In the genomic region with DNA sequence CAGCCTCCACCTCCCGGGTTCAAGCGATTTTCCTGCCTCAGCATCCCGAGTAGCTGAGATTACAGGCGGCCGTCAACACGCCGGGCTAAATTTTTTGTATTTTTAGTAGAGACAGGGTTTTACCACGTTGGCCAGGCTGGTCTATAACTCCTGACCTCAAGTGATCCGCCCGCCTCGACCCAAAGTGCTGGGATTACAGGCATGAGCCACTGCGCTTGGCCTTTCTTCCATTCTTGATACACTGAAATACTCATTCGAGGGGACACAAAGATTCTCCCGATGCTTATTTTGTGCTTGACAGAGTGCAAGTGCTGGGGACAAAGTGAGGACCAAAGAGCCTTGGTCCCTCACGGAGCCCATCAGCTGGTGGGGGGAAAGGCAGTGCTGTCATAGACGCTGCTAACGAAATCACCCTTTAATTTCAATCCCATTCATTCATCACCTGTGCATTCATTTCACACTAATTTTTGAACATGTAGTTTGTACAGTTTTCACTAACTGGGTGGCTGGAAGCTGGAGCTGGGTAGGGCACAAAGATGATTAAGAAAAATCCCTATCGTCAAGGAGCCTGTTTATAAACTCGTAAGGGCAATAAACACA, we compare ENCODE assay signal across 8 cellular contexts. TPM values are rescaled to one million over a fixed set of nuclear protein-coding genes. Genes with fewer than 3 reads are reported as not detected.
DNase-seq lines count a peak whose midpoint lies in the region; ATAC-seq, FAIRE-seq and TF ChIP-seq lines count a peak whose summit lies in the region.

No MANE protein-coding gene starts in this region.

- H3K27ac ChIP-seq in DOHH2 (ENCODE audit: low read depth, low read length) (no peak overlapping the region), PC-3 (ENCODE audit: low read length) (no peak overlapping the region), pancreas (no peak overlapping the region), aorta (ENCODE audit: low read depth in 1 of 2, low read length in 2 of 2) (no peak overlapping the region)

- FAIRE-seq in pancreas (lab: Jason Lieb, UNC): no peak

- H3K9ac ChIP-seq in PC-3 (ENCODE audit: low read length): peak overlapping the region; percentile 98; the same call in 1 of the 2 replicates

- H3K79me2 ChIP-seq in DOHH2 (ENCODE audit: control insufficient read depth, low read length) (peaks cover 44% of the 10 kb centered on the region), PC-3 (ENCODE audit: low read length) (peaks cover 43% of the 10 kb centered on the region)

- H3F3A ChIP-seq in DOHH2 (ENCODE audit: control insufficient read depth, insufficient read depth) (no peaks in the 10 kb centered on the region), PC-3 (ENCODE audit: low read length, unreplicated experiment) (no peaks in the 10 kb centered on the region)

- POLR2A ChIA-PET in PC-3 (lab: Charles Lee; ENCODE audit: unreplicated experiment): interaction anchor here (1.2 kb wide), 1 partner anchor 62 kb away, joined by 26 read pairs; the partner anchor contains the start of genes PEX1 and RBM48

- intact Hi-C loops in PC-3 (cut with micrococcal nuclease): no loop called here
- intact Hi-C loops in pancreas (cut with DNase I): no loop called here
- intact Hi-C loops in aorta (cut with DNase I): no loop called here

- DNase-seq in PC-3 (no peak), epithelial cell of proximal tubule (ENCODE audit: low read depth) (no peak), pancreas (peak in 1 of 6 donors; percentile 20), NCI-H2227 (lab: John Stamatoyannopoulos, UW; ENCODE audit: unreplicated experiment) (no peak), aorta (no peak), NCI-H187 treated with DMSO at 0.1 percent for 48 hours (lab: John Stamatoyannopoulos, UW) (no peak)

- H3K27me3 ChIP-seq in DOHH2 (ENCODE audit: control insufficient read depth, low read length) (0 out of 2 replicates have a peak, but pooled peaks cover 2% of the 10 kb centered on the region), PC-3 (ENCODE audit: low read length) (no peaks in the 10 kb centered on the region), pancreas (no peaks in the 10 kb centered on the region), aorta (ENCODE audit: control insufficient read depth in 1 of 2, insufficient read depth in 2 of 2, low read length in 1 of 2) (no peaks in the 10 kb centered on the region)

- CTCF ChIA-PET in PC-3 (lab: Charles Lee): interaction anchor here (0.7 kb wide), 1 partner anchor 17 kb away, joined by 8 read pairs; no protein-coding TSS in a partner anchor

- WGBS in pancreas, 2 donors: 33 to 35% methylated on average over 19 of the region's 19 CpGs
- 32 to 37% methylated on average over 19 of the region's 19 CpGs for WGBS in aorta, 2 donors

- H2AFZ ChIP-seq in PC-3 (ENCODE audit: low read length): peak overlapping the region; percentile 25; the same call in 1 of the 2 replicates

- H3K36me3 ChIP-seq in DOHH2 (ENCODE audit: control insufficient read depth, low read length): peaks cover 40% of the 10 kb centered on the region
- H3K36me3 ChIP-seq in PC-3 (ENCODE audit: low read depth, low read length): peaks cover 4% of the 10 kb centered on the region; the same call in 1 of the 2 replicates
- no peaks in the 10 kb centered on the region for H3K36me3 ChIP-seq in pancreas
- no peaks in the 10 kb centered on the region for H3K36me3 ChIP-seq in aorta (ENCODE audit: control insufficient read depth in 1 of 2, insufficient read depth in 2 of 2, low read length in 1 of 2)

- H3K9me2 ChIP-seq in DOHH2 (replicated peaks; ENCODE audit: control insufficient read depth, low read length) (no peaks in the 10 kb centered on the region), PC-3 (replicated peaks; ENCODE audit: low read length) (no peaks in the 10 kb centered on the region)

- H3K4me2 ChIP-seq in DOHH2 (ENCODE audit: low read length): peak overlapping the region; percentile 75
- H3K4me2 ChIP-seq in PC-3 (ENCODE audit: low read length): peak overlapping the region; percentile 89

- peak overlapping the region; percentile 80 for H3K4me3 ChIP-seq in DOHH2 (ENCODE audit: low read length)
- peak overlapping the region; percentile 98 for H3K4me3 ChIP-seq in PC-3 (ENCODE audit: low read length)
- H3K4me3 ChIP-seq in epithelial cell of proximal tubule (ENCODE audit: low read depth, low read length): peak overlapping the region; percentile 70
- H3K4me3 ChIP-seq in pancreas: peak overlapping the region; percentile 62 to 93 (median 79)
- no peak overlapping the region for H3K4me3 ChIP-seq in aorta (ENCODE audit: low read length in 2 of 2)

- ATAC-seq in PC-3 (no peak), pancreas (no peak), GM21737 (IDR thresholded peaks at IDR 0.05; ENCODE audit: unreplicated experiment) (no peak), aorta (ENCODE audit: low FRiP score) (no peak)

- BruUV-seq in PC-3 (replicated peaks; lab: Mats Ljungman, UMichigan): TSS peak; percentile 62

- H3K4me1 ChIP-seq in DOHH2 (ENCODE audit: control insufficient read depth, low read length): peaks cover 38% of the 10 kb centered on the region
- H3K4me1 ChIP-seq in PC-3 (ENCODE audit: insufficient read depth, low read length): peaks cover 31% of the 10 kb centered on the region
- peaks cover 20 to 27% (median 24%) of the 10 kb centered on the region in 3 donors for H3K4me1 ChIP-seq in pancreas
- H3K4me1 ChIP-seq in aorta (ENCODE audit: control insufficient read depth in 1 of 2, insufficient read depth in 2 of 2, low read length in 2 of 2): peaks cover 0 to 8% of the 10 kb centered on the region in 2 donors

- H4K20me1 ChIP-seq in DOHH2 (ENCODE audit: control insufficient read depth, insufficient read depth, low read depth, low read length) (peaks cover 20% of the 10 kb centered on the region), PC-3 (ENCODE audit: low read length) (peaks cover 39% of the 10 kb centered on the region)

- TF ChIP-seq CTCF in DOHH2 (IDR thresholded peaks at IDR 0.05; ENCODE audit: low read depth, low read length, poor library complexity, severe bottlenecking) (no peak), PC-3 (conservative IDR thresholded peaks at IDR 0.05; ENCODE audit: low read depth, low read length) (no peak), epithelial cell of proximal tubule (conservative IDR thresholded peaks at IDR 0.05; ENCODE audit: low read depth, low read length) (no peak), pancreas (IDR thresholded peaks at IDR 0.05) (no peak)

- H3K9me3 ChIP-seq in DOHH2 (ENCODE audit: control insufficient read depth, insufficient read depth, low read length) (no peaks in the 10 kb centered on the region), PC-3 (ENCODE audit: low read length) (no peaks in the 10 kb centered on the region), pancreas (no peaks in the 10 kb centered on the region), aorta (ENCODE audit: control insufficient read depth, low read length) (no peaks in the 10 kb centered on the region)

RNA-seq across cellular contexts. Expression of gene FAM133B, which starts 0.6 kb away (rescaled TPM):
- total RNA-seq in PC-3 (2014; rRNA removed) (22.6 and 25.9 TPM in 2 replicates), epithelial cell of proximal tubule (14.3 and 20.2 TPM in 2 replicates), pancreas (10 to 100 TPM in 4 of 6 donors, 1 to 10 TPM in 2; 8.0 to 12.1 (median 10.4) TPM), aorta (10 to 100 TPM; 26.9 to 27.4 TPM)
- polyA plus RNA-seq in pancreas (10 to 100 TPM; 16.1 to 21.6 TPM), aorta (10 to 100 TPM; 12.3 to 19.9 TPM)

Comparison
In these comparisons a context has a peak if more than half of its experiments do, and no peak if none do; other contexts are left out.
1. H3K4me3 ChIP-seq: peak in DOHH2 (single experiment), PC-3 (single experiment), epithelial cell of proximal tubule (single experiment) and pancreas (4 of 4); none in aorta (0 of 2).